In the genomic region with DNA sequence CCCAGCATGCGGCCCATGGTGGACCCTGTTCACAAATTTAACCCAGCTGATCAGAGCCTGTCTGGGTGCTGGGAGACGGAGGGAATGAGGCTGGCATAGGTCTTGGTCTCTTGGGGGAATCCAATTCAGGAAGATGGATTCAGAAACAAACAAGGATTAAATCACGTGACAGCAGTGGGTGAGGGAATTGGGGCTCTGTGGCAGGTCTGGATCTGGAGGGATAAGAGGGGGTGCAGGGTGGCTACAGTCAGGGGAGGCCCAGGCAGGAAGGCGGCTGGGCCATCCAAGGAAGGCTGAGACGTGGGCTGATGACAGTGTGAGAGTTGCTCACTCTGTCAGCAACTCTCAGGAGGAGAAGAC, we compare ENCODE assay signal across 10 cellular contexts.
"Had no signal": no experiment of that assay in that cellular context is flagged by ENCODE, and none has a peak within 500 bp of the region (broad histone marks: within the 10 kb centered on the region; RNA-seq: fewer than 3 reads in every experiment).

No MANE protein-coding gene starts in this region.

- H3K36me3 ChIP-seq: heart right ventricle, left ventricle myocardium inferior, neutrophil, transverse colon had no signal

- H3K27ac ChIP-seq: heart right ventricle, left ventricle myocardium inferior, neutrophil, transverse colon had no signal

- ATAC-seq: heart right ventricle; right cardiac atrium; stimulated activated memory B cell treated with anti-CD40 and anti-IgM and Interleukin-4, amounts not matched to agents 10 μg/mL and 1 μg/mL and 100 μg/mL, for 72 hours had no signal

- H3K4me3 Mint-ChIP-seq: activated CD4-positive, alpha-beta memory T cell treated with anti-CD3 and anti-CD28 coated beads, Interleukin-2, amount 10 ng/mL, durations not matched to agents 7 days and 5 days; stimulated activated memory B cell treated with anti-CD40 and anti-IgM and Interleukin-4, amounts not matched to agents 10 μg/mL and 1 μg/mL and 100 μg/mL, for 72 hours had no signal

- H3K9me3 Mint-ChIP-seq: activated CD4-positive, alpha-beta memory T cell treated with anti-CD3 and anti-CD28 coated beads, Interleukin-2, amount 10 ng/mL, durations not matched to agents 7 days and 5 days had no signal

- H3K4me1 Mint-ChIP-seq: activated CD4-positive, alpha-beta memory T cell treated with anti-CD3 and anti-CD28 coated beads, Interleukin-2, amount 10 ng/mL, durations not matched to agents 7 days and 5 days; stimulated activated memory B cell treated with anti-CD40 and anti-IgM and Interleukin-4, amounts not matched to agents 10 μg/mL and 1 μg/mL and 100 μg/mL, for 72 hours had no signal

- DNase-seq: activated CD4-positive, alpha-beta memory T cell treated with anti-CD3 and anti-CD28 coated beads, Interleukin-2, amount 10 ng/mL, durations not matched to agents 7 days and 5 days; activated CD4-positive, alpha-beta T cell treated with anti-CD3 and anti-CD28 coated beads for 1 hour; activated naive CD4-positive, alpha-beta T cell treated with Interleukin-2 at 50 U/mL for 16 hours; foreskin melanocyte; heart right ventricle; left ventricle myocardium inferior; transverse colon had no signal

- H3K9me3 ChIP-seq: neutrophil, transverse colon had no signal

- H3K27me3 ChIP-seq: transverse colon had no signal

- H3K27ac Mint-ChIP-seq: activated CD4-positive, alpha-beta memory T cell treated with anti-CD3 and anti-CD28 coated beads, Interleukin-2, amount 10 ng/mL, durations not matched to agents 7 days and 5 days; stimulated activated memory B cell treated with anti-CD40 and anti-IgM and Interleukin-4, amounts not matched to agents 10 μg/mL and 1 μg/mL and 100 μg/mL, for 72 hours had no signal

- H3K4me1 ChIP-seq: heart right ventricle, left ventricle myocardium inferior, transverse colon had no signal

- H3K4me3 ChIP-seq: heart right ventricle, left ventricle myocardium inferior, transverse colon had no signal
